ENCODE assay signal across 7 cellular contexts in genomic region chr2:172084484-172084733, GRCh38. TPM values are rescaled to one million over a fixed set of nuclear protein-coding genes. Genes with fewer than 3 reads are reported as not detected.
DNase-seq lines count a peak whose midpoint lies in the region; ATAC-seq and TF ChIP-seq lines count a peak whose summit lies in the region.

No MANE protein-coding gene starts in this region.

- H3K27me3 ChIP-seq in breast epithelium, result peaks cover 22 to 91% of the 10 kb centered on the region in 2 donors
- H3K27me3 ChIP-seq in osteoblast (ENCODE audit: insufficient read depth, low read length), result peaks cover 24% of the 10 kb centered on the region

- peak overlapping the region; percentile 93 for H3K4me2 ChIP-seq in osteoblast (ENCODE audit: insufficient read depth, low read length)

- DNase-seq in HuH-7 (ENCODE audit: low spot score) (peak; percentile 81), breast epithelium (ENCODE audit: low spot score in 2 of 2) (no peak), osteoblast (ENCODE audit: insufficient read length, low spot score, missing footprints) (peak; percentile 80), NCI-H2171 (lab: John Stamatoyannopoulos, UW) (no peak), HCEC 1CT (no peak), GM03348 (ENCODE audit: low spot score) (no peak)

- H3K9me3 ChIP-seq in breast epithelium (peaks cover 0 to 6% of the 10 kb centered on the region in 2 donors), osteoblast (ENCODE audit: low read depth, low read length) (no peaks in the 10 kb centered on the region)

- H3K36me3 ChIP-seq in breast epithelium, result no peaks in the 10 kb centered on the region
- H3K36me3 ChIP-seq in osteoblast (ENCODE audit: insufficient read depth, low read length), result peaks cover 3% of the 10 kb centered on the region

- no peaks in the 10 kb centered on the region for H4K20me1 ChIP-seq in osteoblast (ENCODE audit: insufficient read depth, low read length)

- peaks cover 17% of the 10 kb centered on the region for H3K79me2 ChIP-seq in osteoblast (ENCODE audit: insufficient read depth, low read length)

- peak; percentile 10 for ATAC-seq in GM18907 (IDR thresholded peaks at IDR 0.05; ENCODE audit: unreplicated experiment)

- H3K4me3 ChIP-seq in breast epithelium (peak overlapping the region; percentile 33 to 70 (median 40)), osteoblast (ENCODE audit: insufficient read depth, low read length) (peak overlapping the region; percentile 78)

- peak overlapping the region; percentile 89 for H2AFZ ChIP-seq in osteoblast (ENCODE audit: low read length)

- H3K27ac ChIP-seq in breast epithelium, result no peak overlapping the region
- H3K27ac ChIP-seq in osteoblast (ENCODE audit: low read depth, low read length), result peak overlapping the region; percentile 48

- intact Hi-C loops in breast epithelium (cut with DNase I; ENCODE audit: low total_unique reads), result no loop called here

- TF ChIP-seq CTCF in breast epithelium (IDR thresholded peaks at IDR 0.05) (no peak), osteoblast (IDR thresholded peaks at IDR 0.05; ENCODE audit: extremely low read depth, low read depth, low read length) (no peak)

- TF ChIP-seq POLR2A in breast epithelium (IDR thresholded peaks at IDR 0.05), result no peak

- peaks cover 8 to 25% of the 10 kb centered on the region in 2 donors for H3K4me1 ChIP-seq in breast epithelium
- H3K4me1 ChIP-seq in osteoblast (ENCODE audit: insufficient read depth, low read length), result peaks cover 35% of the 10 kb centered on the region

RNA-seq across cellular contexts. Expression of gene DLX1, which starts 0.9 kb away (rescaled TPM):
- under 1 TPM in 1 of 3 donors, not detected in 2; 0.29 TPM for total RNA-seq in breast epithelium
- 1.8 and 2.4 TPM in 2 replicates for total RNA-seq in osteoblast

RNA-seq across cellular contexts. Expression of gene DLX2, which starts 18.3 kb away (rescaled TPM):
- under 1 TPM in 1 of 3 donors, not detected in 2; 0.44 TPM for total RNA-seq in breast epithelium
- total RNA-seq in osteoblast, result 0.36 and 0.59 TPM in 2 replicates

Comparison
In these comparisons a context has a peak if more than half of its experiments do, and no peak if none do; other contexts are left out.
1. DNase-seq: peak in HuH-7 (single experiment) and osteoblast (single experiment); none in breast epithelium (0 of 2), NCI-H2171 (single experiment), HCEC 1CT (single experiment) and GM03348 (single experiment).